In the genomic region with DNA sequence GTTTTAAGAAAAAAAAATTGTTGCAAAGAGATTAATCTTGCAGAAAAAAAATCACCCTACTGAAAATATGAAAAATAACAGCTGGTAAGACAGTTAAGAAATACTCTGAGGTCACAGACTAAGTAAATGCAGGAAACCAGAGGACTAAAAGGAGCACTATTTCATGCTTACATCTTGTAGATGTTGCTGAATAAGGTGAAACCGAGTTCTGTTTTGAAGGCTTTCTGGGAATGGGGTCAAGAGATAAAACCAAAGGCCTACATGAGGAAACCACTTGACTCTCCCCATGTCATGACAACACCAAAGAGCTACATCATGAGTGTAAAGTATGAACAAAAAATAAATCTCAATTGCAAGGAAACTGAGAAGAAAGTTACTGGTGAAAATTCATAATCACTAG, we compare ENCODE assay signal across 16 cellular contexts.
DNase-seq lines count a peak whose midpoint lies in the region; ATAC-seq and TF ChIP-seq lines count a peak whose summit lies in the region.
"Had no signal": no experiment of that assay in that cellular context is flagged by ENCODE, and none has a peak within 500 bp of the region (broad histone marks: within the 10 kb centered on the region; RNA-seq: fewer than 3 reads in every experiment).

No MANE protein-coding gene starts in this region.

- H3K4me2 ChIP-seq in DND-41 (ENCODE audit: insufficient read depth, low read length) (no peak overlapping the region), MM.1S (ENCODE audit: low read depth, low read length) (no peak overlapping the region)
- H3K4me2 ChIP-seq: BLaER1 had no signal

- H3K27me3 ChIP-seq in DND-41 (ENCODE audit: insufficient read depth, low read length, poor library complexity) (no peaks in the 10 kb centered on the region), MM.1S (replicated peaks; ENCODE audit: insufficient read depth, low read length) (no peaks in the 10 kb centered on the region)
- H3K27me3 ChIP-seq: BLaER1 had no signal

- ATAC-seq in DND-41 (ENCODE audit: insufficient read depth, low read depth) = no peak

- H3K9me3 ChIP-seq in DND-41 (ENCODE audit: insufficient read depth, low read length, severe bottlenecking) (no peaks in the 10 kb centered on the region), MM.1S (replicated peaks; ENCODE audit: insufficient read depth, low read length) (no peaks in the 10 kb centered on the region)
- H3K9me3 ChIP-seq: BLaER1, HAP-1 had no signal

- H3K36me3 ChIP-seq in DND-41 (ENCODE audit: insufficient read depth, low read length) = no peaks in the 10 kb centered on the region
- no peaks in the 10 kb centered on the region for H3K36me3 ChIP-seq in MM.1S (replicated peaks; ENCODE audit: insufficient read depth, low read length)
- H3K36me3 ChIP-seq: BLaER1, HAP-1 had no signal

- TF ChIP-seq CTCF in DND-41 (IDR thresholded peaks at IDR 0.05; ENCODE audit: borderline replicate concordance, extremely low read depth, low read length, poor library complexity, severe bottlenecking) (no peak), MM.1S (IDR thresholded peaks at IDR 0.05; ENCODE audit: low read length) (no peak)

- in situ Hi-C loops in KBM-7 (cut with MboI; ENCODE audit: low pct_unique_long_range_greater_than_20kb, low sequenced_read_pairs) = no loop called here

- peak overlapping the region; percentile 19; the same call in 1 of the 2 replicates for H2AFZ ChIP-seq in DND-41 (ENCODE audit: low read depth, low read length)
- H2AFZ ChIP-seq in MM.1S (ENCODE audit: low read length) = no peak overlapping the region

- H3K4me3 ChIP-seq in DND-41 (ENCODE audit: low read depth in 1 of 2, low read length in 2 of 2) (no peak overlapping the region), MM.1S (ENCODE audit: low read length) (no peak overlapping the region)
- H3K4me3 ChIP-seq: BLaER1, HAP-1 had no signal

- H3K9me2 ChIP-seq in MM.1S (replicated peaks; ENCODE audit: insufficient read depth, low read length) = no peaks in the 10 kb centered on the region

- no peak for DNase-seq in DND-41
- peak; percentile 61 for DNase-seq in MM.1S
- DNase-seq in amniotic epithelial cell (ENCODE audit: low read depth) = peak; percentile 42
- no peak for DNase-seq in NCI-H1930 (lab: John Stamatoyannopoulos, UW)
- no peak for DNase-seq in KBM-7
- no peak for DNase-seq in activated CD4-positive, CD25-positive, alpha-beta regulatory T cell (lab: John Stamatoyannopoulos, UW)
- DNase-seq: CD4-positive, CD25-positive, alpha-beta regulatory T cell; CD8-positive, alpha-beta memory T cell; DMS 273 treated with DMSO at 0.1 percent for 48 hours; DMS79; GF-D8; GOT3 had no signal

- no peaks in the 10 kb centered on the region for H3F3A ChIP-seq in MM.1S (ENCODE audit: insufficient read depth, low read length)

- H3K79me2 ChIP-seq in DND-41 (ENCODE audit: insufficient read depth, low read length) (no peaks in the 10 kb centered on the region), MM.1S (ENCODE audit: low read length) (no peaks in the 10 kb centered on the region)

- H3K9ac ChIP-seq in DND-41 (ENCODE audit: low read depth, low read length) = no peak overlapping the region
- H3K9ac ChIP-seq in MM.1S (ENCODE audit: low read length) = no peak overlapping the region
- H3K9ac ChIP-seq: BLaER1 had no signal

- H3K4me1 ChIP-seq in DND-41 (ENCODE audit: insufficient read depth, low read length) (no peaks in the 10 kb centered on the region), MM.1S (ENCODE audit: low read length) (no peaks in the 10 kb centered on the region)
- H3K4me1 ChIP-seq: BLaER1 had no signal

- no peaks in the 10 kb centered on the region for H4K20me1 ChIP-seq in DND-41 (ENCODE audit: insufficient read depth, low read length)
- no peaks in the 10 kb centered on the region for H4K20me1 ChIP-seq in MM.1S (ENCODE audit: insufficient read depth, low read length)
- H4K20me1 ChIP-seq: BLaER1 had no signal

- H3K27ac ChIP-seq in DND-41 (ENCODE audit: low read length) (no peak overlapping the region), MM.1S (ENCODE audit: low read length) (no peak overlapping the region)
- H3K27ac ChIP-seq: 22Rv1, BLaER1, C4-2B had no signal

Comparison
In these comparisons a context has a peak if more than half of its experiments do, and no peak if none do; other contexts are left out.
1. DNase-seq: peak in MM.1S (single experiment) and amniotic epithelial cell (single experiment); none in DND-41 (single experiment), NCI-H1930 (0 of 2), KBM-7 (single experiment) and activated CD4-positive, CD25-positive, alpha-beta regulatory T cell (0 of 4).